ENCODE assay signal across 3 cellular contexts in the genomic region with DNA sequence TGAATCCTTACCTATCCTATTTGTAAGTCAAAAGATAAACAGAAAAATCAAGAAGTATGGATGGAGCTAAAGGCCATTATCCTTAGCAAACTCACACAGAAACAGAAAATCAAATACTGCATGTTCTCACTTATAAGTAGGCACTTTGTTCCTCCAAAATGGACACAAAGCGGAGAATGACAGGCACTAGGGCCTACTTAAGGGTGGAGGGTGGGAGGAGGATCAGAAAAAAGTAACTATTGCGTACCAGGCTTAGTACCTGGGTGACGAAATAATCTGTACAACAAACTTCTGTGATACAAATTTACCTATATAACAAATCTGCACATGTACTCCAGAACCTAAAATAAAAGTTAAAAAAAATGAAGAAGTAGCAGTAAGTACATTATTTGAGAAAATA.
"Had no signal": no experiment of that assay in that cellular context is flagged by ENCODE, and none has a peak within 500 bp of the region (broad histone marks: within the 10 kb centered on the region; RNA-seq: fewer than 3 reads in every experiment).

No MANE protein-coding gene starts in this region.

- DNase-seq: GDM1, GF-D8 had no signal

- ATAC-seq: GM12878 had no signal

- H3K4me3 ChIP-seq: GM12878 had no signal
